ENCODE assay signal across 3 cellular contexts in genomic region chrX:2418000-2418399, GRCh38.
TF ChIP-seq lines count a peak whose summit lies in the region.

No MANE protein-coding gene starts in this region.

TF ChIP-seq in HepG2, 621 proteins besides CTCF, POLR2A, EP300 and RAD21:
- TF ChIP-seq CEBPB (IDR thresholded peaks at IDR 0.05; ENCODE audit: borderline replicate concordance, low read depth, low read length) (peak; percentile 41; the same call in 1 of the 2 replicates), PHF20 (CRISPR knock-in tag; IDR thresholded peaks at IDR 0.05) (no peak), ARNT2 (CRISPR knock-in tag; IDR thresholded peaks at IDR 0.05; ENCODE audit: low read depth) (no peak), ZIK1 (CRISPR knock-in tag; IDR thresholded peaks at IDR 0.05; ENCODE audit: borderline replicate concordance, low read depth) (no peak), FOXK2 (IDR thresholded peaks at IDR 0.05) (no peak), MXD3 (CRISPR knock-in tag; IDR thresholded peaks at IDR 0.05) (no peak), GRHL1 (CRISPR knock-in tag; conservative IDR thresholded peaks at IDR 0.05) (no peak), ZNF251 (CRISPR knock-in tag; IDR thresholded peaks at IDR 0.05) (no peak), ZNF512 (CRISPR knock-in tag; IDR thresholded peaks at IDR 0.05) (no peak), ATF7 (IDR thresholded peaks at IDR 0.05) (peak; percentile 78), ATF7 (CRISPR knock-in tag; IDR thresholded peaks at IDR 0.05) (no peak), ZNF7 (CRISPR knock-in tag; IDR thresholded peaks at IDR 0.05) (no peak), ZNF552 (CRISPR knock-in tag; IDR thresholded peaks at IDR 0.05; ENCODE audit: borderline replicate concordance) (no peak), ZKSCAN1 (IDR thresholded peaks at IDR 0.05; ENCODE audit: low read length) (no peak), TGIF2 (CRISPR knock-in tag; IDR thresholded peaks at IDR 0.05) (no peak), ZNF513 (CRISPR knock-in tag; conservative IDR thresholded peaks at IDR 0.05) (no peak), CREB1 (IDR thresholded peaks at IDR 0.05) (peak; percentile 53; the same call in 1 of the 2 replicates), CREB1 (CRISPR knock-in tag; IDR thresholded peaks at IDR 0.05) (no peak), HOXA9 (CRISPR knock-in tag; IDR thresholded peaks at IDR 0.05; ENCODE audit: borderline replicate concordance) (no peak)

TF ChIP-seq in IMR-90, 13 proteins besides CTCF, POLR2A, EP300 and RAD21:
- peak; percentile 31; the same call in 1 of the 2 replicates for TF ChIP-seq CEBPB (IDR thresholded peaks at IDR 0.05; ENCODE audit: low read depth, low read length)
- TF ChIP-seq SMC3 (IDR thresholded peaks at IDR 0.05; ENCODE audit: low read depth, low read length): no peak

TF ChIP-seq in K562, 482 proteins besides CTCF, POLR2A, EP300 and RAD21:
- TF ChIP-seq ATF3 (IDR thresholded peaks at IDR 0.05): peak; percentile 8; the same call in 1 of the 2 replicates
- no peak for TF ChIP-seq ATF3 (CRISPR knock-in tag; conservative IDR thresholded peaks at IDR 0.05)
- TF ChIP-seq ZNF232 (CRISPR knock-in tag; IDR thresholded peaks at IDR 0.05): no peak
